23 cellular contexts compared by ENCODE assay signal in genomic region chr9:127647451-127647850, GRCh38. TPM values are rescaled to one million over a fixed set of nuclear protein-coding genes. Genes with fewer than 3 reads are reported as not detected.
DNase-seq lines count a peak whose midpoint lies in the region; ATAC-seq, FAIRE-seq and TF ChIP-seq lines count a peak whose summit lies in the region.
"Had no signal": no experiment of that assay in that cellular context is flagged by ENCODE, and none has a peak within 500 bp of the region (broad histone marks: within the 10 kb centered on the region; RNA-seq: fewer than 3 reads in every experiment).

No MANE protein-coding gene starts in this region.

- no peak overlapping the region for H2BK12ac ChIP-seq in mesenchymal stem cell (ENCODE audit: low read length in 2 of 2)

- WGBS in mesenchymal stem cell = 91% methylated on average over 3 of the region's 3 CpGs

- H2BK120ac ChIP-seq in mesenchymal stem cell (ENCODE audit: low read depth, low read length) = no peak overlapping the region

- H3K4ac ChIP-seq in mesenchymal stem cell (ENCODE audit: low read depth in 1 of 2, low read length in 2 of 2) = no peak overlapping the region

- no peak overlapping the region for H2AK5ac ChIP-seq in mesenchymal stem cell (ENCODE audit: low read length, severe bottlenecking)

- peak; percentile 73 for DNase-seq in G401 (ENCODE audit: low spot score)
- no peak for DNase-seq in mesenchymal stem cell
- DNase-seq in GM20000 (ENCODE audit: low spot score) = no peak
- DNase-seq in GM12891 (ENCODE audit: insufficient read length, low spot score) = no peak
- DNase-seq: 8988T; ACHN; AML-193; BE2C; CD4-positive, alpha-beta T cell; CD8-positive, alpha-beta memory T cell; DMS 273 treated with DMSO at 0.1 percent for 48 hours; DMS79; EL; GF-D8 had no signal

- H2BK5ac ChIP-seq in mesenchymal stem cell (ENCODE audit: low read depth, low read length, poor library complexity, severe bottlenecking) = no peak overlapping the region

- H3K9ac ChIP-seq in mesenchymal stem cell (ENCODE audit: low read length) = no peak overlapping the region
- H3K9ac ChIP-seq: BLaER1 treated with 17β-estradiol and CSF1 and Interleukin-3, amounts not matched to agents 10 nM and 100 nM had no signal

- H3K79me1 ChIP-seq in mesenchymal stem cell (replicated peaks; ENCODE audit: low read length, poor library complexity, severe bottlenecking) = peaks cover 16% of the 10 kb centered on the region

- no peak overlapping the region for H2AFZ ChIP-seq in mesenchymal stem cell (ENCODE audit: low read depth, low read length)
- H2AFZ ChIP-seq: GM23338 had no signal

- POLR2A ChIA-PET in HEK293 (lab: Yijun Ruan, JAX) = no interaction called here

- no peak overlapping the region for H4K91ac ChIP-seq in mesenchymal stem cell (ENCODE audit: low read length)

- TF ChIP-seq POLR2A in GM12891 (IDR thresholded peaks at IDR 0.05; ENCODE audit: low read depth, low read length) = no peak

- in situ Hi-C loops in G401 (cut with HindIII; ENCODE audit: low sequenced_read_pairs) = no loop called here

- TF ChIP-seq CTCF in HEK293 (tag by site-specific recombination; IDR thresholded peaks at IDR 0.05) = no peak
- no peak for TF ChIP-seq CTCF in GM20000 (IDR thresholded peaks at IDR 0.05; ENCODE audit: extremely low read depth, missing control alignments)

- H3K27ac ChIP-seq in HEK293 (ENCODE audit: extremely low read depth, low read depth, low read length) = no peak overlapping the region
- H3K27ac ChIP-seq in mesenchymal stem cell (ENCODE audit: low read length, poor library complexity, severe bottlenecking) = no peak overlapping the region
- H3K27ac ChIP-seq: A549; BLaER1 treated with 17β-estradiol and CSF1 and Interleukin-3, amounts not matched to agents 10 nM and 100 nM had no signal

- H2BK15ac ChIP-seq in mesenchymal stem cell (ENCODE audit: low read depth, poor library complexity, severe bottlenecking) = no peak overlapping the region

- H3K23ac ChIP-seq in mesenchymal stem cell (ENCODE audit: low read length in 2 of 2) = peak overlapping the region in 1 of 2 experiments; percentile 70

- FAIRE-seq in GM12891 (lab: Jason Lieb, UNC) = no peak
- FAIRE-seq: A549, D721Med, GM19239 had no signal

- H3K4me1 ChIP-seq in HEK293 (ENCODE audit: control insufficient read depth, insufficient read depth, low read length) (no peaks in the 10 kb centered on the region), mesenchymal stem cell (ENCODE audit: control insufficient read depth, insufficient read depth, low read depth, low read length) (peaks cover 3% of the 10 kb centered on the region)
- H3K4me1 ChIP-seq: A549 had no signal

- no peak overlapping the region for H3K18ac ChIP-seq in mesenchymal stem cell (ENCODE audit: low read depth in 1 of 2, low read length in 2 of 2)

- H3K14ac ChIP-seq in mesenchymal stem cell (ENCODE audit: low read length in 2 of 2) = no peak overlapping the region

- H4K8ac ChIP-seq in mesenchymal stem cell (ENCODE audit: low read length) = no peak overlapping the region

- H3K4me3 ChIP-seq in HEK293 (ENCODE audit: low read depth, low read length) = no peak overlapping the region
- no peak overlapping the region for H3K4me3 ChIP-seq in mesenchymal stem cell (ENCODE audit: insufficient read depth in 1 of 2, low read depth in 1 of 2, low read length in 2 of 2)
- H3K4me3 ChIP-seq: A549; BLaER1 treated with 17β-estradiol and CSF1 and Interleukin-3, amounts not matched to agents 10 nM and 100 nM; GM23338; HAP-1 had no signal

- H3K27me3 ChIP-seq in mesenchymal stem cell (ENCODE audit: control insufficient read depth in 1 of 2, insufficient read depth in 1 of 2, low read length in 2 of 2) = no peaks in the 10 kb centered on the region
- H3K27me3 ChIP-seq: BE2C; BLaER1 treated with 17β-estradiol and CSF1 and Interleukin-3, amounts not matched to agents 10 nM and 100 nM had no signal

- H3K9me3 ChIP-seq in HEK293 (ENCODE audit: control insufficient read depth, insufficient read depth, low read depth, low read length) (no peaks in the 10 kb centered on the region), mesenchymal stem cell (ENCODE audit: control insufficient read depth, low read length) (no peaks in the 10 kb centered on the region)
- H3K9me3 ChIP-seq: A549; BE2C; BLaER1 treated with 17β-estradiol and CSF1 and Interleukin-3, amounts not matched to agents 10 nM and 100 nM; HAP-1 had no signal

- H3K4me2 ChIP-seq in mesenchymal stem cell (ENCODE audit: low read length, poor library complexity, severe bottlenecking) = peak overlapping the region; percentile 11
- H3K4me2 ChIP-seq: A549; BLaER1 treated with 17β-estradiol and CSF1 and Interleukin-3, amounts not matched to agents 10 nM and 100 nM; GM23338 had no signal

- no peak for ATAC-seq in HG02759 (IDR thresholded peaks at IDR 0.05; ENCODE audit: unreplicated experiment)
- ATAC-seq: A549, GM23338 had no signal

- H3K36me3 ChIP-seq in HEK293 (ENCODE audit: control insufficient read depth in 2 of 2, insufficient read depth in 1 of 2, low read length in 2 of 2) (no peaks in the 10 kb centered on the region), mesenchymal stem cell (ENCODE audit: control insufficient read depth in 1 of 2, insufficient read depth in 2 of 2, low read depth in 1 of 2, low read length in 2 of 2) (peaks cover 0 to 12% of the 10 kb centered on the region in 2 experiments)
- H3K36me3 ChIP-seq: HAP-1 had no signal

- CTCF ChIA-PET in HEK293 (lab: Yijun Ruan, JAX) = interaction anchor here (1.1 kb wide), 1 partner anchor 21 kb away, joined by 3 read pairs; no protein-coding TSS in a partner anchor

TF ChIP-seq in HEK293, 187 proteins besides CTCF, POLR2A, EP300 and RAD21 (continues in another document):
- peak; percentile 56 for TF ChIP-seq ZBTB17 (tag by site-specific recombination; IDR thresholded peaks at IDR 0.05)
- no peak for TF ChIP-seq ZNF433 (tag by site-specific recombination; IDR thresholded peaks at IDR 0.05; ENCODE audit: low read depth)
- no peak for TF ChIP-seq ZNF302 (tag by site-specific recombination; IDR thresholded peaks at IDR 0.05; ENCODE audit: low read depth)
- no peak for TF ChIP-seq PRDM4 (tag by site-specific recombination; IDR thresholded peaks at IDR 0.05)
- TF ChIP-seq ZNF747 (tag by site-specific recombination; IDR thresholded peaks at IDR 0.05) = no peak

TF ChIP-seq in GM12891, 5 proteins besides CTCF, POLR2A, EP300 and RAD21:
- TF ChIP-seq PAX5 (IDR thresholded peaks at IDR 0.05; ENCODE audit: insufficient read depth, low read length, severe bottlenecking) = no peak
- no peak for TF ChIP-seq POU2F2 (IDR thresholded peaks at IDR 0.05; ENCODE audit: low read depth, low read length)
- no peak for TF ChIP-seq SPI1 (IDR thresholded peaks at IDR 0.05; ENCODE audit: low read depth, low read length)
- TF ChIP-seq TAF1 (IDR thresholded peaks at IDR 0.05; ENCODE audit: low read depth, low read length) = no peak
- no peak for TF ChIP-seq POLR2AphosphoS5 (IDR thresholded peaks at IDR 0.05; ENCODE audit: low read depth, low read length)

RNA-seq across cellular contexts. Expression of gene STXBP1, which starts 35.4 kb away (rescaled TPM):
- 2.8 and 11.2 TPM in 2 replicates for total RNA-seq in G401 (2014; rRNA removed; shearing (Covaris generic))
- polyA plus RNA-seq in mesenchymal stem cell (2013, experiment 1 of 2) = 41.1 TPM
- polyA plus RNA-seq in mesenchymal stem cell (2013, experiment 2 of 2) = 40.3 TPM
- 0.59 TPM for polyA plus RNA-seq in GM12891 (2012; ENCODE audit: low read depth, missing spikeins)

RNA-seq across cellular contexts. Expression of gene CFAP157, which starts 59.3 kb away (rescaled TPM):
- not detected in 2 replicates for total RNA-seq in G401 (2014; rRNA removed; shearing (Covaris generic))
- not detected for polyA plus RNA-seq in mesenchymal stem cell (2013, experiment 1 of 2)
- 0.03 TPM for polyA plus RNA-seq in mesenchymal stem cell (2013, experiment 2 of 2)
- 0.21 TPM for polyA plus RNA-seq in GM12891 (2012; ENCODE audit: low read depth, missing spikeins)
- total RNA-seq: CD8-positive, alpha-beta memory T cell; H4 had no signal
